In the genomic region with DNA sequence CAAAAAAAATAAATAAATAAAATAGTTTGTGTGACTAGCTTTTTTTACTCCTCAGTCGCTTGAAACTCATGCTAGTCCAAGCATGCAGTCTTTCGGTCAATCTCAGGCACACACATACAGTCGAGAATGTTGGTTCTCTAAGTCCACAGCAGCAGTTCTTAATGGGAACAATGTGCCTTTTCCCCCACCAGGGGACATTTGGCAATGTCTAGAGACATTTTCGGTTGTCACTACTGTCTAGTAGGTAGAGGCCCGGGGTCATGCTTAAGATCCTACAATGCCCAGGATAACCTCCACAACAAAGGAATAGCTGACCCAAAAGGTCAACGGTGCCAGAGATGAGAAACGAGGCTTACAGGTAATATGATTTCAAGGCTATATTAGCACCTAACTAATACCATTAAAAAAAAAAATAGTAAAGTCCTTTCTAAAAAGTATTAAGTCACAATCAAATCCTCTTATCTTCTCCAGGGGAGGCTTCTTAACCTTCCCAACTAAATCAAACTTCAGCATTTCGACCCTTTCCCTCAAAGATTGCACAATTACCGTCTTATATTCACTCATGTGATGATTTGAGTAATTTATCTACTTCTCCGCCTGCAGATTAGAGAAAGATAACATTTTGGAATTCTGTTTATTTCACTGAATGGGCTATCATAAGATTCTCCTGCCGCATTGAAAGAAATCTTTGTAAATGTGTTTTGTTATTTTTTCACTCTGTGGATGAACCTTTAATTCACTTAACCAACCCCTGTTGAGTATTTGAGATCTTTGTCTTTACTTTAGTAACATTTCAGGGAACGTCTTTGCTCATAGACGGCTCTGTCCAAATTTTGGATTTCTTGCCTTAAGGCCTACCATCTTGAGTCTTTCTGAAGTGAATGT, we compare ENCODE assay signal across 22 cellular contexts. TPM values are rescaled to one million over a fixed set of nuclear protein-coding genes. Genes with fewer than 3 reads are reported as not detected.
A peak's percentile ranks its signal among the peaks of the same experiment; 100 is the strongest.
DNase-seq lines count a peak whose midpoint lies in the region; ATAC-seq, FAIRE-seq and TF ChIP-seq lines count a peak whose summit lies in the region.
"Had no signal": no experiment of that assay in that cellular context is flagged by ENCODE, and none has a peak within 500 bp of the region (broad histone marks: within the 10 kb centered on the region; RNA-seq: fewer than 3 reads in every experiment).

No MANE protein-coding gene starts in this region.

- CTCF ChIA-PET in Calu3 (lab: Charles Lee) (interaction anchor here (0.6 to 0.7 kb wide), 3 partner anchors 11 to 167 kb away, joined by 3 to 5 read pairs (median 5); no protein-coding TSS in a partner anchor), K562 (lab: Yijun Ruan, JAX; ENCODE audit: low intra/inter-chr PET ratio) (no interaction called here)

- H3K9me1 ChIP-seq in K562 (ENCODE audit: control insufficient read depth, insufficient read depth, low read length), result no peaks in the 10 kb centered on the region

- TF ChIP-seq RAD21 in K562 (CRISPR knock-in tag; conservative IDR thresholded peaks at IDR 0.05 in 1 of 2, IDR thresholded peaks at IDR 0.05 in 1 of 2), result no peak

- no peak overlapping the region for H3K4me3 Mint-ChIP-seq in Calu3 (ENCODE audit: low read depth, unreplicated experiment)
- H3K4me3 Mint-ChIP-seq in stimulated activated naive B cell treated with anti-CD40 and anti-IgM and Interleukin-4, amounts not matched to agents 10 μg/mL and 1 μg/mL and 100 μg/mL, for 72 hours, result no peak overlapping the region
- H3K4me3 Mint-ChIP-seq in activated naive CD8-positive, alpha-beta T cell treated with anti-CD3 and anti-CD28 coated beads for 36 hours, result no peak overlapping the region

- no peak for TF ChIP-seq EP300 in K562 (IDR thresholded peaks at IDR 0.05; ENCODE audit: low read length)

- H3K4me2 ChIP-seq in K562 (ENCODE audit: insufficient read depth, low read length), result no peak overlapping the region

- no peaks in the 10 kb centered on the region for H4K20me1 ChIP-seq in K562 (replicated peaks; ENCODE audit: control insufficient read depth, insufficient read depth, low read length)

- H2AFZ ChIP-seq in K562 (ENCODE audit: low read depth, low read length), result no peak overlapping the region
- H2AFZ ChIP-seq: parathyroid adenoma had no signal

- H3K79me2 ChIP-seq in K562 (ENCODE audit: control insufficient read depth, insufficient read depth, low read length), result no peaks in the 10 kb centered on the region
- H3K79me2 ChIP-seq: parathyroid adenoma had no signal

- TF ChIP-seq CTCF in Calu3 (IDR thresholded peaks at IDR 0.05; ENCODE audit: unreplicated experiment) (peak; percentile 33), K562 (IDR thresholded peaks at IDR 0.05 in 2 of 3, conservative IDR thresholded peaks at IDR 0.05 in 1 of 3; ENCODE audit: insufficient read depth in 2 of 3, low read depth in 1 of 3, low read length in 3 of 3) (no peak)

- no peaks in the 10 kb centered on the region for H3K9me3 ChIP-seq in HUES64 (ENCODE audit: insufficient read depth, low read depth, low read length)
- H3K9me3 ChIP-seq in K562 (replicated peaks; ENCODE audit: control insufficient read depth, insufficient read depth, low read depth, low read length), result no peaks in the 10 kb centered on the region
- H3K9me3 ChIP-seq: ascending aorta had no signal

- POLR2A ChIA-PET in K562 (lab: Yijun Ruan, JAX), result no interaction called here

- H3K4me3 ChIP-seq in HUES64 (ENCODE audit: low read length), result no peak overlapping the region
- no peak overlapping the region for H3K4me3 ChIP-seq in K562
- H3K4me3 ChIP-seq: ascending aorta, lung had no signal

- no peaks in the 10 kb centered on the region for H3K4me1 Mint-ChIP-seq in Calu3 (ENCODE audit: low read depth, unreplicated experiment)
- no peaks in the 10 kb centered on the region for H3K4me1 Mint-ChIP-seq in stimulated activated naive B cell treated with anti-CD40 and anti-IgM and Interleukin-4, amounts not matched to agents 10 μg/mL and 1 μg/mL and 100 μg/mL, for 72 hours
- no peaks in the 10 kb centered on the region for H3K4me1 Mint-ChIP-seq in activated naive CD8-positive, alpha-beta T cell treated with anti-CD3 and anti-CD28 coated beads for 36 hours

- intact Hi-C loops in Calu3 (cut with micrococcal nuclease; ENCODE audit: unreplicated experiment) (no loop called here), K562 (cut with micrococcal nuclease) (no loop called here)

- no peak overlapping the region for H3K9ac ChIP-seq in HUES64 (ENCODE audit: low read depth, low read length)
- H3K9ac ChIP-seq in K562 (ENCODE audit: insufficient read depth in 1 of 2, low read depth in 2 of 2, low read length in 2 of 2), result no peak overlapping the region
- H3K9ac ChIP-seq: parathyroid adenoma had no signal

- no peak overlapping the region for H3K27ac Mint-ChIP-seq in Calu3 (ENCODE audit: unreplicated experiment)
- no peak overlapping the region for H3K27ac Mint-ChIP-seq in stimulated activated naive B cell treated with anti-CD40 and anti-IgM and Interleukin-4, amounts not matched to agents 10 μg/mL and 1 μg/mL and 100 μg/mL, for 72 hours
- H3K27ac Mint-ChIP-seq in activated naive CD8-positive, alpha-beta T cell treated with anti-CD3 and anti-CD28 coated beads for 36 hours, result no peak overlapping the region

- no peak for DNase-seq in Calu3
- no peak for DNase-seq in K562 (ENCODE audit: extremely low read depth in 1 of 4, low spot score in 3 of 4)
- peak; percentile 25 for DNase-seq in iris pigment epithelial cell (ENCODE audit: low read depth)
- DNase-seq in SHP77 treated with DMSO at 0.1 percent for 48 hours (lab: John Stamatoyannopoulos, UW), result no peak
- no peak for DNase-seq in T-helper 2 cell
- no peak for DNase-seq in stimulated activated naive B cell treated with anti-CD40 and anti-IgM and Interleukin-4, amounts not matched to agents 10 μg/mL and 1 μg/mL and 100 μg/mL, for 72 hours
- DNase-seq in activated naive CD8-positive, alpha-beta T cell treated with anti-CD3 and anti-CD28 coated beads for 36 hours, result no peak
- DNase-seq: activated naive CD4-positive, alpha-beta T cell treated with anti-CD3 and anti-CD28 coated beads, Interleukin-2, amount 50 U/mL, for 16 hours; DMS153; GF-D8; head of caudate nucleus; Kasumi-1; NCI-H1092; NCI-H2029 treated with DMSO at 0.1 percent for 48 hours; RPMI8226 had no signal

- no peaks in the 10 kb centered on the region for H3K36me3 ChIP-seq in HUES64 (ENCODE audit: insufficient read depth, low read length)
- H3K36me3 ChIP-seq in K562 (ENCODE audit: control insufficient read depth, insufficient read depth, low read length), result no peaks in the 10 kb centered on the region
- H3K36me3 ChIP-seq: ascending aorta had no signal

- no peaks in the 10 kb centered on the region for H3K36me3 Mint-ChIP-seq in Calu3 (ENCODE audit: insufficient read depth, unreplicated experiment)
- no peaks in the 10 kb centered on the region for H3K36me3 Mint-ChIP-seq in stimulated activated naive B cell treated with anti-CD40 and anti-IgM and Interleukin-4, amounts not matched to agents 10 μg/mL and 1 μg/mL and 100 μg/mL, for 72 hours
- no peaks in the 10 kb centered on the region for H3K36me3 Mint-ChIP-seq in activated naive CD8-positive, alpha-beta T cell treated with anti-CD3 and anti-CD28 coated beads for 36 hours

- 0 out of 3 replicates have a peak, but pooled peaks have one; percentile 37 for ATAC-seq in K562
- ATAC-seq in stimulated activated naive B cell treated with anti-CD40 and anti-IgM and Interleukin-4, amounts not matched to agents 10 μg/mL and 1 μg/mL and 100 μg/mL, for 72 hours (replicated peaks), result no peak
- ATAC-seq: sciatic nerve had no signal

- H3K27ac ChIP-seq in HUES64 (ENCODE audit: low read depth, low read length), result peak overlapping the region; percentile 47
- no peak overlapping the region for H3K27ac ChIP-seq in K562 (ENCODE audit: extremely low read depth, low read depth, low read length)
- H3K27ac ChIP-seq: ascending aorta, parathyroid adenoma had no signal

- H3K27me3 Mint-ChIP-seq in Calu3 (ENCODE audit: unreplicated experiment), result no peaks in the 10 kb centered on the region
- peaks cover 7 to 16% of the 10 kb centered on the region in 2 donors for H3K27me3 Mint-ChIP-seq in stimulated activated naive B cell treated with anti-CD40 and anti-IgM and Interleukin-4, amounts not matched to agents 10 μg/mL and 1 μg/mL and 100 μg/mL, for 72 hours
- peaks cover 7% of the 10 kb centered on the region for H3K27me3 Mint-ChIP-seq in activated naive CD8-positive, alpha-beta T cell treated with anti-CD3 and anti-CD28 coated beads for 36 hours

- H3K9me3 Mint-ChIP-seq in Calu3 (ENCODE audit: low read depth, unreplicated experiment), result no peaks in the 10 kb centered on the region
- no peaks in the 10 kb centered on the region for H3K9me3 Mint-ChIP-seq in stimulated activated naive B cell treated with anti-CD40 and anti-IgM and Interleukin-4, amounts not matched to agents 10 μg/mL and 1 μg/mL and 100 μg/mL, for 72 hours
- H3K9me3 Mint-ChIP-seq in activated naive CD8-positive, alpha-beta T cell treated with anti-CD3 and anti-CD28 coated beads for 36 hours, result no peaks in the 10 kb centered on the region

- TF ChIP-seq POLR2A in K562 (conservative IDR thresholded peaks at IDR 0.05), result no peak

- FAIRE-seq in K562 (lab: Jason Lieb, UNC), result no peak
- FAIRE-seq: islet of Langerhans had no signal

- in situ Hi-C loops in K562 (cut with MboI), result no loop called here

- H3K4me1 ChIP-seq in HUES64 (ENCODE audit: insufficient read depth, low read length), result peaks cover 28% of the 10 kb centered on the region
- no peaks in the 10 kb centered on the region for H3K4me1 ChIP-seq in K562 (replicated peaks in 1 of 2; ENCODE audit: control insufficient read depth in 2 of 2, insufficient read depth in 2 of 2, low read length in 2 of 2)
- H3K4me1 ChIP-seq: ascending aorta, parathyroid adenoma had no signal

- BruUV-seq in Calu3 (replicated peaks; lab: Mats Ljungman, UMichigan) (no TSS peak), K562 (replicated peaks; lab: Mats Ljungman, UMichigan) (no TSS peak)

- H3K27me3 ChIP-seq in HUES64 (ENCODE audit: insufficient read depth, low read length) (no peaks in the 10 kb centered on the region), K562 (ENCODE audit: control insufficient read depth in 2 of 2, insufficient read depth in 2 of 2, low read length in 2 of 2) (peaks cover 1 to 8% of the 10 kb centered on the region in 2 experiments; a peak in 3 of 5 replicates)
- H3K27me3 ChIP-seq: ascending aorta had no signal

- 90% methylated on average over 12 of the region's 13 CpGs for WGBS in HUES64
- WGBS in K562 (ENCODE audit: insufficient coverage, low coverage, missing lambda C conversion rate), result 7% methylated on average over 13 of the region's 13 CpGs

RNA-seq across cellular contexts. Expression of gene SALL4, which starts 8.1 kb away (rescaled TPM):
- 7.6 and 9.5 TPM in 2 replicates for total RNA-seq in Calu3 (2022)
- 79.4 TPM for polyA plus RNA-seq in HUES64 (2013, experiment 1 of 2)
- polyA plus RNA-seq in HUES64 (2013, experiment 2 of 2), result 78.7 TPM
- not detected in 2 replicates for total RNA-seq in K562 (2011; cell fraction: chromatin; rRNA removed; ENCODE audit: low replicate concordance)
- not detected in 2 replicates for total RNA-seq in K562 (2011; cell fraction: nucleolus; rRNA removed)
- not detected in 2 replicates for total RNA-seq in K562 (2011; cell fraction: nucleoplasm; rRNA removed)
- total RNA-seq in K562 (2014; rRNA removed), result not detected in 2 replicates
- total RNA-seq in K562 (2014; rRNA removed; fragmentation: Illumina TruSeq; extraction: Trizol), result not detected in 2 replicates
- not detected in 2 replicates for total RNA-seq in K562 (2015; rRNA removed; fragmentation: Illumina TruSeq; extraction: Trizol)
- 0.07 and 0.11 TPM in 2 replicates for total RNA-seq in K562 (2021)
- polyA plus RNA-seq in K562 (2011; rRNA removed), result not detected in 2 replicates
- not detected in 2 replicates for polyA plus RNA-seq in K562 (2011; cell fraction: cytosol; rRNA removed)
- polyA plus RNA-seq in K562 (2011; cell fraction: nucleus; rRNA removed), result not detected in 2 replicates
- polyA plus RNA-seq in K562 (2012), result 0.01 TPM in 1 of 2 replicates, not detected in the other
- not detected in 2 replicates for polyA plus RNA-seq in K562 (2014; fragmentation: Illumina TruSeq; extraction: Trizol)
- polyA plus RNA-seq in K562 (2014; fragmentation: Nextera tagmentation; extraction: Ambion mirVana), result not detected
- 0.03 TPM in 1 of 2 replicates, not detected in the other for polyA plus RNA-seq in K562 (2014; rRNA removed)
- polyA minus RNA-seq in K562 (2011; rRNA and poly(A)+ RNA removed), result not detected in 2 replicates
- polyA minus RNA-seq in K562 (2011; cell fraction: cytosol; rRNA and poly(A)+ RNA removed), result 0.36 TPM in 1 of 2 replicates, not detected in the other
- polyA minus RNA-seq in K562 (2011; cell fraction: nucleus; rRNA and poly(A)+ RNA removed), result 0.13 TPM in 1 of 2 replicates, not detected in the other
- total RNA-seq in activated naive CD8-positive, alpha-beta T cell treated with anti-CD3 and anti-CD28 coated beads for 36 hours, result under 1 TPM; 0.43 to 0.66 TPM
- total RNA-seq: ascending aorta, myocyte had no signal

RNA-seq across cellular contexts. Expression of gene ATP9A, which starts 42.2 kb away (rescaled TPM):
- total RNA-seq in Calu3 (2022) (90.3 and 98.5 TPM in 2 replicates), K562 (2014; rRNA removed) (0.18 and 0.24 TPM in 2 replicates), K562 (2014; rRNA removed; fragmentation: Illumina TruSeq; extraction: Trizol) (0.36 and 0.48 TPM in 2 replicates), K562 (2015; rRNA removed; fragmentation: Illumina TruSeq; extraction: Trizol) (0.15 and 0.22 TPM in 2 replicates), K562 (2021) (0.42 and 0.62 TPM in 2 replicates)
- 3.9 TPM for polyA plus RNA-seq in HUES64 (2013, experiment 1 of 2)
- polyA plus RNA-seq in HUES64 (2013, experiment 2 of 2), result 5.2 TPM
- 0.12 and 0.28 TPM in 2 replicates for total RNA-seq in K562 (2011; cell fraction: chromatin; rRNA removed; ENCODE audit: low replicate concordance)
- total RNA-seq in K562 (2011; cell fraction: nucleolus; rRNA removed), result 0.13 and 0.17 TPM in 2 replicates
- 0.07 and 0.31 TPM in 2 replicates for total RNA-seq in K562 (2011; cell fraction: nucleoplasm; rRNA removed)
- polyA plus RNA-seq in K562 (2011; rRNA removed) (0.05 and 0.29 TPM in 2 replicates), K562 (2014; fragmentation: Illumina TruSeq; extraction: Trizol) (0.39 and 0.40 TPM in 2 replicates), K562 (2014; fragmentation: Nextera tagmentation; extraction: Ambion mirVana) (under 1 TPM; 0.21 to 0.23 TPM), K562 (2014; rRNA removed) (0.32 and 0.46 TPM in 2 replicates)
- 0.09 and 0.19 TPM in 2 replicates for polyA plus RNA-seq in K562 (2011; cell fraction: cytosol; rRNA removed)
- 0.07 and 0.24 TPM in 2 replicates for polyA plus RNA-seq in K562 (2011; cell fraction: nucleus; rRNA removed)
- polyA plus RNA-seq in K562 (2012), result 0.06 and 0.25 TPM in 2 replicates
- 0.03 and 0.32 TPM in 2 replicates for polyA minus RNA-seq in K562 (2011; rRNA and poly(A)+ RNA removed)
- 0.27 and 0.29 TPM in 2 replicates for polyA minus RNA-seq in K562 (2011; cell fraction: cytosol; rRNA and poly(A)+ RNA removed)
- 0.11 and 0.13 TPM in 2 replicates for polyA minus RNA-seq in K562 (2011; cell fraction: nucleus; rRNA and poly(A)+ RNA removed)
- under 1 TPM; 0.18 to 0.21 TPM for total RNA-seq in activated naive CD8-positive, alpha-beta T cell treated with anti-CD3 and anti-CD28 coated beads for 36 hours

Comparison
In these comparisons a context has a peak if more than half of its experiments do, and no peak if none do; other contexts are left out.
1. RNA of gene ATP9A, which starts 42.2 kb away (total RNA-seq): 90.3 to 98.5 TPM in Calu3; 0.07 to 0.62 TPM in K562 and 0.18 to 0.21 TPM in activated naive CD8-positive, alpha-beta T cell treated with anti-CD3 and anti-CD28 coated beads for 36 hours; every median in the first group is over 10 times any median in the second.